ENCODE assay signal across 1 cellular context in the genomic region with DNA sequence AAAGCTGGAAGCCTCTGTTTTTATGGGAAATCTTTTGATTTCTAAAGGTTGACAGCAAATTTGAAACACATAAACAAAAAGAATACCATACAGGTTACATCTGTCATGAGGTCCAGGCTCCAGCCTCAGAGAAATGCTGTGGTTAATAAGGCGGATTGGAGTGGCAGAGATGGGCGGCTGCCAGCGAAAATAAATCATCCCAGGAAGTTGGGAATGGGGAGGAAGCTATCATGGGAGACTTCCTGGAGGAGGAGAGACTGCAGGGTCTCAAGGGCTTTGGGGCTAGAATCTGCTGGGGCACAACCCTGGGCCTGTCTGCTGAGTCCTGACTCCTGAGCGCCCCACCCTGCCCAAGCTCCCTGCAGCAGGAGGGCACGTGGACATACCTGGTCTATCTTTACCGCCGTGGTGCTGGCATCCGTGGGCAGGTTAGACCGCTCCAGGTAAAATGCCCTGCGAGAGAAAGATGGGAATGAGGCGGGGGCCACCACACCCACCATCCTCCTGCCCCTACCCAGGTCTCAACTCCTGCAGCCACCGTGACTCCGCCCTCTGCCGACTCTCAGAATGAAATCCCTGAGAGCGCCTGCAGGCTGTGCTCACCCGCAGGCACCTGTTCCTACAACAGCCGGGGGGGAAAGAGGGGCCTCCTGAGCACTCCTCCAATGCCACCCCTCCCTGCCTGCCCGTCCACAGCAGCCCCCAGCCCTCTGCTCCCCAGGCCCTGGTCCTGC.
TF ChIP-seq lines count a peak whose summit lies in the region.

No MANE protein-coding gene starts in this region.

TF ChIP-seq in GM23338, 12 proteins besides CTCF, POLR2A, EP300 and RAD21 (continued from another document):
- TF ChIP-seq, protein P1, sequence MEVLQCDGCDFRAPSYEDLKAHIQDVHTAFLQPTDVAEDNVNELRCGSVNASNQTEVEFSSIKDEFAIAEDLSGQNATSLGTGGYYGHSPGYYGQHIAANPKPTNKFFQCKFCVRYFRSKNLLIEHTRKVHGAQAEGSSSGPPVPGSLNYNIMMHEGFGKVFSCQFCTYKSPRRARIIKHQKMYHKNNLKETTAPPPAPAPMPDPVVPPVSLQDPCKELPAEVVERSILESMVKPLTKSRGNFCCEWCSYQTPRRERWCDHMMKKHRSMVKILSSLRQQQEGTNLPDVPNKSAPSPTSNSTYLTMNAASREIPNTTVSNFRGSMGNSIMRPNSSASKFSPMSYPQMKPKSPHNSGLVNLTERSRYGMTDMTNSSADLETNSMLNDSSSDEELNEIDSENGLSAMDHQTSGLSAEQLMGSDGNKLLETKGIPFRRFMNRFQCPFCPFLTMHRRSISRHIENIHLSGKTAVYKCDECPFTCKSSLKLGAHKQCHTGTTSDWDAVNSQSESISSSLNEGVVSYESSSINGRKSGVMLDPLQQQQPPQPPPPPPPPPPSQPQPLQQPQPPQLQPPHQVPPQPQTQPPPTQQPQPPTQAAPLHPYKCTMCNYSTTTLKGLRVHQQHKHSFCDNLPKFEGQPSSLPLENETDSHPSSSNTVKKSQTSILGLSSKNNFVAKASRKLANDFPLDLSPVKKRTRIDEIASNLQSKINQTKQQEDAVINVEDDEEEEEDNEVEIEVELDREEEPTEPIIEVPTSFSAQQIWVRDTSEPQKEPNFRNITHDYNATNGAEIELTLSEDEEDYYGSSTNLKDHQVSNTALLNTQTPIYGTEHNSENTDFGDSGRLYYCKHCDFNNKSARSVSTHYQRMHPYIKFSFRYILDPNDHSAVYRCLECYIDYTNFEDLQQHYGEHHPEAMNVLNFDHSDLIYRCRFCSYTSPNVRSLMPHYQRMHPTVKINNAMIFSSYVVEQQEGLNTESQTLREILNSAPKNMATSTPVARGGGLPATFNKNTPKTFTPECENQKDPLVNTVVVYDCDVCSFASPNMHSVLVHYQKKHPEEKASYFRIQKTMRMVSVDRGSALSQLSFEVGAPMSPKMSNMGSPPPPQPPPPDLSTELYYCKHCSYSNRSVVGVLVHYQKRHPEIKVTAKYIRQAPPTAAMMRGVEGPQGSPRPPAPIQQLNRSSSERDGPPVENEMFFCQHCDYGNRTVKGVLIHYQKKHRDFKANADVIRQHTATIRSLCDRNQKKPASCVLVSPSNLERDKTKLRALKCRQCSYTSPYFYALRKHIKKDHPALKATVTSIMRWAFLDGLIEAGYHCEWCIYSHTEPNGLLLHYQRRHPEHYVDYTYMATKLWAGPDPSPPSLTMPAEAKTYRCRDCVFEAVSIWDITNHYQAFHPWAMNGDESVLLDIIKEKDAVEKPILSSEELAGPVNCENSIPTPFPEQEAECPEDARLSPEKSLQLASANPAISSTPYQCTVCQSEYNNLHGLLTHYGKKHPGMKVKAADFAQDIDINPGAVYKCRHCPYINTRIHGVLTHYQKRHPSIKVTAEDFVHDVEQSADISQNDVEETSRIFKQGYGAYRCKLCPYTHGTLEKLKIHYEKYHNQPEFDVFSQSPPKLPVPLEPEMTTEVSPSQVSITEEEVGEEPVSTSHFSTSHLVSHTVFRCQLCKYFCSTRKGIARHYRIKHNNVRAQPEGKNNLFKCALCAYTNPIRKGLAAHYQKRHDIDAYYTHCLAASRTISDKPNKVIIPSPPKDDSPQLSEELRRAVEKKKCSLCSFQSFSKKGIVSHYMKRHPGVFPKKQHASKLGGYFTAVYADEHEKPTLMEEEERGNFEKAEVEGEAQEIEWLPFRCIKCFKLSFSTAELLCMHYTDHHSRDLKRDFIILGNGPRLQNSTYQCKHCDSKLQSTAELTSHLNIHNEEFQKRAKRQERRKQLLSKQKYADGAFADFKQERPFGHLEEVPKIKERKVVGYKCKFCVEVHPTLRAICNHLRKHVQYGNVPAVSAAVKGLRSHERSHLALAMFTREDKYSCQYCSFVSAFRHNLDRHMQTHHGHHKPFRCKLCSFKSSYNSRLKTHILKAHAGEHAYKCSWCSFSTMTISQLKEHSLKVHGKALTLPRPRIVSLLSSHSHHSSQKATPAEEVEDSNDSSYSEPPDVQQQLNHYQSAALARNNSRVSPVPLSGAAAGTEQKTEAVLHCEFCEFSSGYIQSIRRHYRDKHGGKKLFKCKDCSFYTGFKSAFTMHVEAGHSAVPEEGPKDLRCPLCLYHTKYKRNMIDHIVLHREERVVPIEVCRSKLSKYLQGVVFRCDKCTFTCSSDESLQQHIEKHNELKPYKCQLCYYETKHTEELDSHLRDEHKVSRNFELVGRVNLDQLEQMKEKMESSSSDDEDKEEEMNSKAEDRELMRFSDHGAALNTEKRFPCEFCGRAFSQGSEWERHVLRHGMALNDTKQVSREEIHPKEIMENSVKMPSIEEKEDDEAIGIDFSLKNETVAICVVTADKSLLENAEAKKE (CRISPR knock-in tag; IDR thresholded peaks at IDR 0.05) = no peak
- TF ChIP-seq ZNF114 (CRISPR knock-in tag; IDR thresholded peaks at IDR 0.05) (no peak), NANOG (IDR thresholded peaks at IDR 0.05; ENCODE audit: borderline replicate concordance) (no peak), JUNB (IDR thresholded peaks at IDR 0.05; ENCODE audit: unreplicated experiment) (no peak), ZNF331 (CRISPR knock-in tag; IDR thresholded peaks at IDR 0.05; ENCODE audit: low read depth) (no peak), CREB1 (CRISPR knock-in tag; IDR thresholded peaks at IDR 0.05; ENCODE audit: low read depth) (no peak), EZH2phosphoT487 (IDR thresholded peaks at IDR 0.05; ENCODE audit: unreplicated experiment) (no peak), POLR2AphosphoS5 (IDR thresholded peaks at IDR 0.05; ENCODE audit: low read depth) (no peak)
- TF ChIP-seq, protein P2, sequence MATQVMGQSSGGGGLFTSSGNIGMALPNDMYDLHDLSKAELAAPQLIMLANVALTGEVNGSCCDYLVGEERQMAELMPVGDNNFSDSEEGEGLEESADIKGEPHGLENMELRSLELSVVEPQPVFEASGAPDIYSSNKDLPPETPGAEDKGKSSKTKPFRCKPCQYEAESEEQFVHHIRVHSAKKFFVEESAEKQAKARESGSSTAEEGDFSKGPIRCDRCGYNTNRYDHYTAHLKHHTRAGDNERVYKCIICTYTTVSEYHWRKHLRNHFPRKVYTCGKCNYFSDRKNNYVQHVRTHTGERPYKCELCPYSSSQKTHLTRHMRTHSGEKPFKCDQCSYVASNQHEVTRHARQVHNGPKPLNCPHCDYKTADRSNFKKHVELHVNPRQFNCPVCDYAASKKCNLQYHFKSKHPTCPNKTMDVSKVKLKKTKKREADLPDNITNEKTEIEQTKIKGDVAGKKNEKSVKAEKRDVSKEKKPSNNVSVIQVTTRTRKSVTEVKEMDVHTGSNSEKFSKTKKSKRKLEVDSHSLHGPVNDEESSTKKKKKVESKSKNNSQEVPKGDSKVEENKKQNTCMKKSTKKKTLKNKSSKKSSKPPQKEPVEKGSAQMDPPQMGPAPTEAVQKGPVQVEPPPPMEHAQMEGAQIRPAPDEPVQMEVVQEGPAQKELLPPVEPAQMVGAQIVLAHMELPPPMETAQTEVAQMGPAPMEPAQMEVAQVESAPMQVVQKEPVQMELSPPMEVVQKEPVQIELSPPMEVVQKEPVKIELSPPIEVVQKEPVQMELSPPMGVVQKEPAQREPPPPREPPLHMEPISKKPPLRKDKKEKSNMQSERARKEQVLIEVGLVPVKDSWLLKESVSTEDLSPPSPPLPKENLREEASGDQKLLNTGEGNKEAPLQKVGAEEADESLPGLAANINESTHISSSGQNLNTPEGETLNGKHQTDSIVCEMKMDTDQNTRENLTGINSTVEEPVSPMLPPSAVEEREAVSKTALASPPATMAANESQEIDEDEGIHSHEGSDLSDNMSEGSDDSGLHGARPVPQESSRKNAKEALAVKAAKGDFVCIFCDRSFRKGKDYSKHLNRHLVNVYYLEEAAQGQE (IDR thresholded peaks at IDR 0.05; ENCODE audit: unreplicated experiment) = no peak
- TF ChIP-seq, protein P3, sequence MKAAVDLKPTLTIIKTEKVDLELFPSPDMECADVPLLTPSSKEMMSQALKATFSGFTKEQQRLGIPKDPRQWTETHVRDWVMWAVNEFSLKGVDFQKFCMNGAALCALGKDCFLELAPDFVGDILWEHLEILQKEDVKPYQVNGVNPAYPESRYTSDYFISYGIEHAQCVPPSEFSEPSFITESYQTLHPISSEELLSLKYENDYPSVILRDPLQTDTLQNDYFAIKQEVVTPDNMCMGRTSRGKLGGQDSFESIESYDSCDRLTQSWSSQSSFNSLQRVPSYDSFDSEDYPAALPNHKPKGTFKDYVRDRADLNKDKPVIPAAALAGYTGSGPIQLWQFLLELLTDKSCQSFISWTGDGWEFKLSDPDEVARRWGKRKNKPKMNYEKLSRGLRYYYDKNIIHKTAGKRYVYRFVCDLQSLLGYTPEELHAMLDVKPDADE (IDR thresholded peaks at IDR 0.05) = no peak
